2 cellular contexts compared by ENCODE assay signal in genomic region chr3:151443583-151443982, GRCh38.
TF ChIP-seq lines count a peak whose summit lies in the region.

No MANE protein-coding gene starts in this region.

TF ChIP-seq in GM23338, 12 proteins besides CTCF, POLR2A, EP300 and RAD21 (continued from another document):
- peak; percentile 86 for TF ChIP-seq REST (IDR thresholded peaks at IDR 0.05; ENCODE audit: unreplicated experiment)

TF ChIP-seq in WTC11, 78 proteins besides CTCF, POLR2A, EP300 and RAD21 (continued from another document):
- TF ChIP-seq ZNF532 (CRISPR knock-in tag; IDR thresholded peaks at IDR 0.05; ENCODE audit: borderline replicate concordance) (no peak), FOXP1 (CRISPR knock-in tag; IDR thresholded peaks at IDR 0.05; ENCODE audit: borderline replicate concordance) (no peak), SMAD4 (CRISPR knock-in tag; IDR thresholded peaks at IDR 0.05) (no peak), TP53 (CRISPR knock-in tag; IDR thresholded peaks at IDR 0.05) (no peak), PREB (CRISPR knock-in tag; IDR thresholded peaks at IDR 0.05; ENCODE audit: borderline replicate concordance) (no peak), E2F4 (CRISPR knock-in tag; IDR thresholded peaks at IDR 0.05; ENCODE audit: borderline replicate concordance, low read depth) (no peak), NFYB (CRISPR knock-in tag; conservative IDR thresholded peaks at IDR 0.05; ENCODE audit: low read depth) (no peak), AFF4 (CRISPR knock-in tag; IDR thresholded peaks at IDR 0.05; ENCODE audit: borderline replicate concordance) (no peak), ZNF671 (CRISPR knock-in tag; IDR thresholded peaks at IDR 0.05) (no peak)
